Comparison of ENCODE assay signal across 11 cellular contexts in the genomic region with DNA sequence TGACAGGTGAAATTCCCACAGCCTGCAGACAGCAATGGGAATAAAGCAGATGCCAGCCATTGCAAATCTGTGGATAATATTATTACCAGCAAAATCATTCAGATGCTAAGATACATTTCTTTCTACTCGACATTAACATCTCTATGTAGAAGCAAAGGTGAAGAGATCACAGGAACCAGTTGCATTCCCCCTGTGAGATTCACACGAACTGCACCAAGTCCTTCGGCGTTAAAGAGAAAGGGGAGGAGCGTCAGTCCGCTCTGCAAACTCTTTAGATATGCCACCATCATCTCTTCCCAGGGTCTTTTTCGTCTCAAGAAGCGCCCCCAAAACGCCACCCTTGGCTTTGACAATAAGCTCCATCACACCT. TPM values are rescaled to one million over a fixed set of nuclear protein-coding genes. Genes with fewer than 3 reads are reported as not detected.
DNase-seq lines count a peak whose midpoint lies in the region; FAIRE-seq lines count a peak whose summit lies in the region.
"Had no signal": no experiment of that assay in that cellular context is flagged by ENCODE, and none has a peak within 500 bp of the region (broad histone marks: within the 10 kb centered on the region; RNA-seq: fewer than 3 reads in every experiment).

No MANE protein-coding gene starts in this region.

- no peaks in the 10 kb centered on the region for H3K36me3 ChIP-seq in SJCRH30

- H3K4me1 ChIP-seq in SJCRH30 = peaks cover 3% of the 10 kb centered on the region; the same call in 1 of the 2 replicates

- peaks cover 5% of the 10 kb centered on the region; the same call in 1 of the 2 replicates for H3K27me3 ChIP-seq in SJCRH30

- peak; percentile 22 for DNase-seq in ELF-1 (ENCODE audit: low read depth, low spot score)
- DNase-seq in GM19239 (ENCODE audit: insufficient read length, low spot score) = no peak
- DNase-seq in SJCRH30 = no peak
- peak; percentile 26 for DNase-seq in iPS-NIHi7 (ENCODE audit: extremely low spot score)
- DNase-seq in SHP77 treated with DMSO at 0.1 percent for 48 hours (lab: John Stamatoyannopoulos, UW) = no peak
- no peak for DNase-seq in NCI-H2081 (lab: John Stamatoyannopoulos, UW)
- DNase-seq in NCI-H2196 (lab: John Stamatoyannopoulos, UW; ENCODE audit: unreplicated experiment) = no peak
- DNase-seq in AML-193 (lab: John Stamatoyannopoulos, UW) = no peak
- DNase-seq: NK-92 treated with Interleukin-12 subunit alpha and Interleukin-12 subunit beta, amount 100 ng/mL, for 24 hours had no signal

- no peaks in the 10 kb centered on the region for H3K9me3 ChIP-seq in SJCRH30 (replicated peaks)

- no peak overlapping the region for H3K27ac ChIP-seq in SJCRH30
- H3K27ac ChIP-seq: epithelial cell of prostate had no signal

- H3K4me3 ChIP-seq in SJCRH30 = peak overlapping the region; percentile 66

- FAIRE-seq in GM19239 (lab: Jason Lieb, UNC) = peak; percentile 93

RNA-seq across cellular contexts. Expression of a gene that starts 1.9 kb away (rescaled TPM):
- 0.41 and 0.55 TPM in 2 replicates for total RNA-seq in SJCRH30 (2014; rRNA removed; shearing (Covaris generic))
- total RNA-seq: lung microvascular endothelial cell had no signal

Comparison
In these comparisons a context has a peak if more than half of its experiments do, and no peak if none do; other contexts are left out.
1. DNase-seq: peak in ELF-1 (single experiment) and iPS-NIHi7 (single experiment); none in GM19239 (single experiment), SJCRH30 (0 of 2), SHP77 treated with DMSO at 0.1 percent for 48 hours (single experiment), NCI-H2081 (0 of 2), NCI-H2196 (single experiment) and AML-193 (0 of 2).